15 cellular contexts compared by ENCODE assay signal in genomic region chr2:29113027-29113686, GRCh38. TPM values are rescaled to one million over a fixed set of nuclear protein-coding genes. Genes with fewer than 3 reads are reported as not detected.
A peak's percentile ranks its signal among the peaks of the same experiment; 100 is the strongest.
DNase-seq lines count a peak whose midpoint lies in the region; ATAC-seq and TF ChIP-seq lines count a peak whose summit lies in the region.
"Had no signal": no experiment of that assay in that cellular context is flagged by ENCODE, and none has a peak within 500 bp of the region (broad histone marks: within the 10 kb centered on the region; RNA-seq: fewer than 3 reads in every experiment).

No MANE protein-coding gene starts in this region.

- in situ Hi-C loops in GM23248 (cut with MboI), result no loop called here

- TF ChIP-seq CTCF in foreskin keratinocyte (conservative IDR thresholded peaks at IDR 0.05), result no peak

- peak overlapping the region; percentile 93; the same call in 1 of the 2 replicates for H3K9ac ChIP-seq in GM23248

- no peaks in the 10 kb centered on the region for H3K36me3 ChIP-seq in GM23248 (ENCODE audit: low read depth)

- ATAC-seq in foreskin keratinocyte, result no peak
- no peak for ATAC-seq in HG02970 (IDR thresholded peaks at IDR 0.05; ENCODE audit: low FRiP score, unreplicated experiment)
- no peak for ATAC-seq in activated naive CD4-positive, alpha-beta T cell treated with anti-CD3 and anti-CD28 coated beads, Interleukin-2, amount 50 U/mL, for 72 hours
- ATAC-seq: CD8-positive, alpha-beta T cell; effector memory CD8-positive, alpha-beta T cell had no signal

- no peaks in the 10 kb centered on the region for H3K9me2 ChIP-seq in GM23248 (ENCODE audit: insufficient read depth)

- H3K36me3 Mint-ChIP-seq in activated T-helper 1 cell treated with anti-CD3 and anti-CD28 coated beads, Interleukin-12 subunit alpha, Interleukin-12 subunit beta, Interleukin-2, Interleukin-4 antibody, amounts not matched to agents 30 ng/mL and 10 ng/mL and 1 ng/mL, durations not matched to agents 14 hours and 24 hours and 36 hours (ENCODE audit: low read depth), result peaks cover 4% of the 10 kb centered on the region
- peaks cover 0 to 14% of the 10 kb centered on the region in 2 donors for H3K36me3 Mint-ChIP-seq in activated naive CD4-positive, alpha-beta T cell treated with anti-CD3 and anti-CD28 coated beads, Interleukin-2, amount 50 U/mL, for 72 hours

- H3K79me2 ChIP-seq in GM23248 (ENCODE audit: insufficient read depth), result peaks cover 18% of the 10 kb centered on the region

- H3K27me3 ChIP-seq in GM23248 (replicated peaks; ENCODE audit: insufficient read depth) (no peaks in the 10 kb centered on the region), foreskin keratinocyte (no peaks in the 10 kb centered on the region)

- peaks cover 48% of the 10 kb centered on the region for H3K4me1 Mint-ChIP-seq in activated T-helper 1 cell treated with anti-CD3 and anti-CD28 coated beads, Interleukin-12 subunit alpha, Interleukin-12 subunit beta, Interleukin-2, Interleukin-4 antibody, amounts not matched to agents 30 ng/mL and 10 ng/mL and 1 ng/mL, durations not matched to agents 14 hours and 24 hours and 36 hours (ENCODE audit: low read depth)

- DNase-seq in GM23248, result peak; percentile 59
- DNase-seq in activated T-helper 1 cell treated with anti-CD3 and anti-CD28 coated beads, Interleukin-12 subunit alpha, Interleukin-12 subunit beta, Interleukin-2, Interleukin-4 antibody, amounts not matched to agents 30 ng/mL and 10 ng/mL and 1 ng/mL, durations not matched to agents 14 hours and 24 hours and 36 hours (ENCODE audit: low spot score), result no peak
- peak in 1 of 2 donors; percentile 10 for DNase-seq in foreskin keratinocyte
- peak; percentile 49 for DNase-seq in renal cortical epithelial cell (ENCODE audit: low read depth)
- no peak for DNase-seq in retina
- DNase-seq in NOMO-1 treated with dmso at 0.1 percent for 144 hours (lab: John Stamatoyannopoulos, UW; ENCODE audit: unreplicated experiment), result no peak
- no peak for DNase-seq in activated naive CD4-positive, alpha-beta T cell treated with anti-CD3 and anti-CD28 coated beads, Interleukin-2, amount 50 U/mL, for 72 hours (ENCODE audit: low spot score in 2 of 2)
- DNase-seq: activated CD4-positive, alpha-beta memory T cell treated with anti-CD3 and anti-CD28 coated beads for 36 hours; activated naive CD4-positive, alpha-beta T cell treated with anti-CD3 and anti-CD28 coated beads, Interleukin-2, amount 50 U/mL, for 16 hours; CD8-positive, alpha-beta T cell; effector memory CD8-positive, alpha-beta T cell; NCI-H2171; T-helper 2 cell had no signal

- H3K4me2 ChIP-seq in GM23248 (ENCODE audit: unreplicated experiment), result no peak overlapping the region

- peaks cover 43% of the 10 kb centered on the region for H3F3A ChIP-seq in GM23248 (ENCODE audit: insufficient read depth)

- H3K4me3 Mint-ChIP-seq in activated T-helper 1 cell treated with anti-CD3 and anti-CD28 coated beads, Interleukin-12 subunit alpha, Interleukin-12 subunit beta, Interleukin-2, Interleukin-4 antibody, amounts not matched to agents 30 ng/mL and 10 ng/mL and 1 ng/mL, durations not matched to agents 14 hours and 24 hours and 36 hours, result peak overlapping the region; percentile 90

- intact Hi-C loops in activated T-helper 1 cell treated with anti-CD3 and anti-CD28 coated beads, Interleukin-12 subunit alpha, Interleukin-12 subunit beta, Interleukin-2, Interleukin-4 antibody, amounts not matched to agents 30 ng/mL and 10 ng/mL and 1 ng/mL, durations not matched to agents 14 hours and 24 hours and 36 hours (cut with micrococcal nuclease), result no loop called here

- H3K9me3 ChIP-seq in GM23248 (ENCODE audit: low read depth), result no peaks in the 10 kb centered on the region

- WGBS in GM23248 (ENCODE audit: low coverage in 1 of 2, low lambda C conversion rate in 2 of 2, missing lambda C conversion rate in 2 of 2), 2 experiments, result 84 to 85% methylated on average over 5 of the region's 5 CpGs

- peaks cover 11% of the 10 kb centered on the region for H3K27me3 Mint-ChIP-seq in activated T-helper 1 cell treated with anti-CD3 and anti-CD28 coated beads, Interleukin-12 subunit alpha, Interleukin-12 subunit beta, Interleukin-2, Interleukin-4 antibody, amounts not matched to agents 30 ng/mL and 10 ng/mL and 1 ng/mL, durations not matched to agents 14 hours and 24 hours and 36 hours (ENCODE audit: insufficient read depth)
- H3K27me3 Mint-ChIP-seq: effector memory CD8-positive, alpha-beta T cell had no signal

- H3K27ac Mint-ChIP-seq in activated T-helper 1 cell treated with anti-CD3 and anti-CD28 coated beads, Interleukin-12 subunit alpha, Interleukin-12 subunit beta, Interleukin-2, Interleukin-4 antibody, amounts not matched to agents 30 ng/mL and 10 ng/mL and 1 ng/mL, durations not matched to agents 14 hours and 24 hours and 36 hours, result no peak overlapping the region
- no peak overlapping the region for H3K27ac Mint-ChIP-seq in activated naive CD4-positive, alpha-beta T cell treated with anti-CD3 and anti-CD28 coated beads, Interleukin-2, amount 50 U/mL, for 72 hours
- H3K27ac Mint-ChIP-seq: activated CD4-positive, alpha-beta memory T cell treated with anti-CD3 and anti-CD28 coated beads for 36 hours had no signal

- peak overlapping the region; percentile 88 for H3K27ac ChIP-seq in GM23248
- peak overlapping the region; percentile 85 for H3K27ac ChIP-seq in foreskin keratinocyte

- H3K4me3 ChIP-seq in GM23248, result no peak overlapping the region

- H3K4me1 ChIP-seq in GM23248 (ENCODE audit: insufficient read depth) (peaks cover 42% of the 10 kb centered on the region), foreskin keratinocyte (peaks cover 33% of the 10 kb centered on the region)

- no peaks in the 10 kb centered on the region for H4K20me1 ChIP-seq in GM23248 (ENCODE audit: insufficient read depth)

- 0 out of 2 replicates have a peak overlapping the region, but pooled peaks have one; percentile 90 for H2AFZ ChIP-seq in GM23248

- no peaks in the 10 kb centered on the region for H3K9me3 Mint-ChIP-seq in activated T-helper 1 cell treated with anti-CD3 and anti-CD28 coated beads, Interleukin-12 subunit alpha, Interleukin-12 subunit beta, Interleukin-2, Interleukin-4 antibody, amounts not matched to agents 30 ng/mL and 10 ng/mL and 1 ng/mL, durations not matched to agents 14 hours and 24 hours and 36 hours
- H3K9me3 Mint-ChIP-seq in activated naive CD4-positive, alpha-beta T cell treated with anti-CD3 and anti-CD28 coated beads, Interleukin-2, amount 50 U/mL, for 72 hours, result no peaks in the 10 kb centered on the region
- H3K9me3 Mint-ChIP-seq: activated CD4-positive, alpha-beta memory T cell treated with anti-CD3 and anti-CD28 coated beads for 36 hours; CD8-positive, alpha-beta T cell; effector memory CD8-positive, alpha-beta T cell had no signal

RNA-seq across cellular contexts. Expression of gene CLIP4, which starts 2.1 kb away (rescaled TPM):
- 51.2 and 55.2 TPM in 2 replicates for total RNA-seq in GM23248 (2014; rRNA removed; shearing (Covaris generic))
- polyA plus RNA-seq in GM23248 (2016; fragmentation: Nextera tagmentation; extraction: Ambion mirVana) (33.3 and 35.3 TPM in 2 replicates), foreskin keratinocyte (9.5 and 9.6 TPM in 2 replicates)
- 24.5 and 25.8 TPM in 2 replicates for total RNA-seq in activated T-helper 1 cell treated with anti-CD3 and anti-CD28 coated beads, Interleukin-12 subunit alpha, Interleukin-12 subunit beta, Interleukin-2, Interleukin-4 antibody, amounts not matched to agents 30 ng/mL and 10 ng/mL and 1 ng/mL, durations not matched to agents 14 hours and 24 hours and 36 hours
- total RNA-seq in foreskin keratinocyte (28.2 and 36.5 TPM in 2 replicates), renal cortical epithelial cell (63.9 and 72.1 TPM in 2 replicates)
- 10 to 100 TPM; 19.7 to 27.7 TPM for total RNA-seq in activated naive CD4-positive, alpha-beta T cell treated with anti-CD3 and anti-CD28 coated beads, Interleukin-2, amount 50 U/mL, for 72 hours

RNA-seq across cellular contexts. Expression of gene PCARE, which starts 38.8 kb away (rescaled TPM):
- total RNA-seq in GM23248 (2014; rRNA removed; shearing (Covaris generic)), result not detected in 2 replicates
- polyA plus RNA-seq in GM23248 (2016; fragmentation: Nextera tagmentation; extraction: Ambion mirVana), result not detected in 2 replicates
- total RNA-seq in activated T-helper 1 cell treated with anti-CD3 and anti-CD28 coated beads, Interleukin-12 subunit alpha, Interleukin-12 subunit beta, Interleukin-2, Interleukin-4 antibody, amounts not matched to agents 30 ng/mL and 10 ng/mL and 1 ng/mL, durations not matched to agents 14 hours and 24 hours and 36 hours, result not detected in 2 replicates
- total RNA-seq in foreskin keratinocyte, result not detected in 2 replicates
- polyA plus RNA-seq in foreskin keratinocyte, result not detected in 2 replicates
- not detected in 2 replicates for total RNA-seq in renal cortical epithelial cell
- not detected for total RNA-seq in activated naive CD4-positive, alpha-beta T cell treated with anti-CD3 and anti-CD28 coated beads, Interleukin-2, amount 50 U/mL, for 72 hours
- total RNA-seq: activated CD4-positive, alpha-beta memory T cell treated with anti-CD3 and anti-CD28 coated beads for 36 hours; CD8-positive, alpha-beta T cell; M059J had no signal

Comparison
In these comparisons a context has a peak if more than half of its experiments do, and no peak if none do; other contexts are left out.
1. DNase-seq: peak in GM23248 (single experiment) and renal cortical epithelial cell (single experiment); none in activated T-helper 1 cell treated with anti-CD3 and anti-CD28 coated beads, Interleukin-12 subunit alpha, Interleukin-12 subunit beta, Interleukin-2, Interleukin-4 antibody, amounts not matched to agents 30 ng/mL and 10 ng/mL and 1 ng/mL, durations not matched to agents 14 hours and 24 hours and 36 hours (single experiment), retina (single experiment), NOMO-1 treated with dmso at 0.1 percent for 144 hours (single experiment) and activated naive CD4-positive, alpha-beta T cell treated with anti-CD3 and anti-CD28 coated beads, Interleukin-2, amount 50 U/mL, for 72 hours (0 of 2).